Comparison of ENCODE assay signal across 9 cellular contexts in genomic region chr3:47443611-47443995, GRCh38. TPM values are rescaled to one million over a fixed set of nuclear protein-coding genes. Genes with fewer than 3 reads are reported as not detected.
DNase-seq lines count a peak whose midpoint lies in the region; ATAC-seq and TF ChIP-seq lines count a peak whose summit lies in the region.
"Had no signal": no experiment of that assay in that cellular context is flagged by ENCODE, and none has a peak within 500 bp of the region (broad histone marks: within the 10 kb centered on the region; RNA-seq: fewer than 3 reads in every experiment).

No MANE protein-coding gene starts in this region.

- CTCF ChIA-PET in HCT116 (lab: Charles Lee): no interaction called here

- no peak overlapping the region for H3K9ac ChIP-seq in HCT116 (ENCODE audit: low read length)
- peak overlapping the region; percentile 47 for H3K9ac ChIP-seq in smooth muscle cell (ENCODE audit: low read depth)

- intact Hi-C loops in HCT116 (cut with micrococcal nuclease): no loop called here
- intact Hi-C loops in body of pancreas (cut with DNase I): no loop called here

- TF ChIP-seq CTCF in HCT116 (IDR thresholded peaks at IDR 0.05 in 2 of 3, conservative IDR thresholded peaks at IDR 0.05 in 1 of 3; ENCODE audit: borderline replicate concordance in 1 of 3, insufficient read depth in 1 of 3, low read depth in 2 of 3, low read length in 2 of 3): no peak
- TF ChIP-seq CTCF in body of pancreas (IDR thresholded peaks at IDR 0.05): no peak
- TF ChIP-seq CTCF in smooth muscle cell (IDR thresholded peaks at IDR 0.05; ENCODE audit: borderline replicate concordance, insufficient read depth, poor library complexity, severe bottlenecking): no peak

- 0 out of 4 replicates have a peak, but pooled peaks cover 0 to 3% of the 10 kb centered on the region in 2 experiments for H3K9me3 ChIP-seq in HCT116 (ENCODE audit: control insufficient read depth in 1 of 2, insufficient read depth in 1 of 2, low read depth in 1 of 2, low read length in 2 of 2)
- H3K9me3 ChIP-seq in body of pancreas: no peaks in the 10 kb centered on the region
- H3K9me3 ChIP-seq in smooth muscle cell (replicated peaks; ENCODE audit: low read depth): no peaks in the 10 kb centered on the region

- DNase-seq in HCT116 (ENCODE audit: low read depth, low spot score) (no peak), body of pancreas (peak; percentile 30 to 55 (median 52)), kidney tubule cell (ENCODE audit: low spot score) (peak; percentile 36), smooth muscle cell (lab: John Stamatoyannopoulos, UW; ENCODE audit: unreplicated experiment) (no peak)
- no peak for DNase-seq in stimulated activated CD4-positive, alpha-beta T cell treated with anti-CD3 and anti-CD28 coated beads, Interleukin-12 subunit alpha, Interleukin-12 subunit beta, amount 100 ng/mL, for 4 hours
- DNase-seq in stimulated activated CD4-positive, alpha-beta T cell treated with anti-CD3 and anti-CD28 coated beads, Interleukin-15, amount 100 ng/mL, for 24 hours: no peak
- DNase-seq: NCI-H1092 treated with DMSO at 0.1 percent for 48 hours had no signal

- H4K20me1 ChIP-seq in HCT116 (ENCODE audit: insufficient read depth) (no peaks in the 10 kb centered on the region), smooth muscle cell (ENCODE audit: low read depth) (peaks cover 4% of the 10 kb centered on the region)

- no peaks in the 10 kb centered on the region for H3F3A ChIP-seq in smooth muscle cell (ENCODE audit: low read depth)

- ATAC-seq in HCT116 (0 out of 2 replicates have a peak, but pooled peaks have one; percentile 33), body of pancreas (peak; percentile 62), HG02885 (IDR thresholded peaks at IDR 0.05; ENCODE audit: poor library complexity, unreplicated experiment) (no peak), GM21515 (IDR thresholded peaks at IDR 0.05; ENCODE audit: unreplicated experiment) (no peak)

- H3K36me3 ChIP-seq in HCT116 (ENCODE audit: control insufficient read depth in 1 of 2, insufficient read depth in 2 of 2, low read length in 2 of 2): peaks cover 4 to 6% of the 10 kb centered on the region in 2 experiments; a peak in 2 of 4 replicates
- H3K36me3 ChIP-seq in body of pancreas (replicated peaks in 1 of 2; ENCODE audit: insufficient read depth in 1 of 2, low read depth in 2 of 2): no peaks in the 10 kb centered on the region
- no peaks in the 10 kb centered on the region for H3K36me3 ChIP-seq in smooth muscle cell (ENCODE audit: low read depth)

- H3K4me1 ChIP-seq in HCT116 (ENCODE audit: control insufficient read depth in 1 of 2, insufficient read depth in 2 of 2, low read length in 2 of 2) (peaks cover 9 to 23% of the 10 kb centered on the region in 2 experiments), body of pancreas (peaks cover 37% of the 10 kb centered on the region), smooth muscle cell (ENCODE audit: low read depth) (no peaks in the 10 kb centered on the region)

- WGBS in body of pancreas, 2 donors: 13 to 22% methylated on average over 5 of the region's 5 CpGs
- WGBS in smooth muscle cell (ENCODE audit: low lambda C conversion rate): 32% methylated on average over 5 of the region's 5 CpGs

- H3K27ac ChIP-seq in HCT116 (ENCODE audit: low read depth, low read length) (0 out of 2 replicates have a peak overlapping the region, but pooled peaks have one; percentile 10), body of pancreas (peak overlapping the region; percentile 74 to 89 (median 84)), smooth muscle cell (ENCODE audit: low read depth) (peak overlapping the region; percentile 87)

- H3K27me3 ChIP-seq in HCT116 (ENCODE audit: insufficient read depth, low read length) (no peaks in the 10 kb centered on the region), body of pancreas (no peaks in the 10 kb centered on the region), smooth muscle cell (ENCODE audit: low read depth) (no peaks in the 10 kb centered on the region)

- TF ChIP-seq POLR2A in HCT116 (IDR thresholded peaks at IDR 0.05; ENCODE audit: borderline replicate concordance, extremely low read depth, insufficient read depth, insufficient read length) (no peak), body of pancreas (IDR thresholded peaks at IDR 0.05) (no peak)

- H2AFZ ChIP-seq in HCT116 (ENCODE audit: low read depth, low read length, poor library complexity, severe bottlenecking): no peak overlapping the region
- no peak overlapping the region for H2AFZ ChIP-seq in smooth muscle cell (ENCODE audit: low read depth)

- TF ChIP-seq RAD21 in HCT116 (IDR thresholded peaks at IDR 0.05; ENCODE audit: low read depth): no peak

- peak overlapping the region; percentile 35 for H3K4me2 ChIP-seq in HCT116 (ENCODE audit: low read length)
- peak overlapping the region; percentile 32 for H3K4me2 ChIP-seq in smooth muscle cell

- RAD21 ChIA-PET in HCT116 (lab: Charles Lee; ENCODE audit: low non-redundant PET in 1 of 2, low total read pairs in 2 of 2, uncharacterized antibody in 2 of 2, unreplicated experiment in 2 of 2): no interaction called here

- POLR2A ChIA-PET in HCT116 (lab: Charles Lee): no interaction called here

- H3K79me2 ChIP-seq in HCT116 (ENCODE audit: insufficient read depth, low read length) (peaks cover 28% of the 10 kb centered on the region), smooth muscle cell (ENCODE audit: low read depth) (peaks cover 13% of the 10 kb centered on the region)

- H3K4me3 ChIP-seq in HCT116 (replicated peaks in 1 of 2; ENCODE audit: low read depth in 1 of 2, low read length in 2 of 2): no peak overlapping the region
- H3K4me3 ChIP-seq in body of pancreas: no peak overlapping the region
- peak overlapping the region; percentile 30 for H3K4me3 ChIP-seq in smooth muscle cell

- BruUV-seq in HCT116 (replicated peaks; lab: Mats Ljungman, UMichigan): no TSS peak

- no peaks in the 10 kb centered on the region for H3K9me2 ChIP-seq in HCT116 (ENCODE audit: insufficient read depth)

TF ChIP-seq in HCT116, 20 proteins besides CTCF, POLR2A, EP300 and RAD21:
- TF ChIP-seq EZH2phosphoT487 (IDR thresholded peaks at IDR 0.05; ENCODE audit: borderline replicate concordance): no peak
- no peak for TF ChIP-seq EGR1 (IDR thresholded peaks at IDR 0.05; ENCODE audit: low read depth)
TF ChIP-seq in HCT116: peak in this region for 0.

RNA-seq across cellular contexts. Expression of gene SCAP, which starts 32.1 kb away (rescaled TPM):
- 67.6 TPM for total RNA-seq in HCT116 (2021; ENCODE audit: unreplicated experiment)
- polyA plus RNA-seq in HCT116 (2012): 46.3 and 49.8 TPM in 2 replicates
- total RNA-seq in body of pancreas: 100 to 1,000 TPM in 1 of 2 donors, 10 to 100 TPM in 1; 56.6 to 122 TPM
- 22.3 and 29.2 TPM in 2 replicates for total RNA-seq in smooth muscle cell
- polyA plus RNA-seq in smooth muscle cell: 31.0 and 41.5 TPM in 2 replicates

Comparison
In these comparisons a context has a peak if more than half of its experiments do, and no peak if none do; other contexts are left out.
1. ATAC-seq: peak in HCT116 (single experiment) and body of pancreas (single experiment); none in HG02885 (single experiment) and GM21515 (single experiment).
2. DNase-seq: peak in body of pancreas (4 of 4) and kidney tubule cell (single experiment); none in HCT116 (single experiment), smooth muscle cell (single experiment), stimulated activated CD4-positive, alpha-beta T cell treated with anti-CD3 and anti-CD28 coated beads, Interleukin-12 subunit alpha, Interleukin-12 subunit beta, amount 100 ng/mL, for 4 hours (single experiment) and stimulated activated CD4-positive, alpha-beta T cell treated with anti-CD3 and anti-CD28 coated beads, Interleukin-15, amount 100 ng/mL, for 24 hours (single experiment).
3. H3K27ac ChIP-seq: peak in every context shown above with its lines; median percentile 87 in smooth muscle cell; 84 in body of pancreas; 10 in HCT116.